8 cellular contexts compared by ENCODE assay signal in the genomic region with DNA sequence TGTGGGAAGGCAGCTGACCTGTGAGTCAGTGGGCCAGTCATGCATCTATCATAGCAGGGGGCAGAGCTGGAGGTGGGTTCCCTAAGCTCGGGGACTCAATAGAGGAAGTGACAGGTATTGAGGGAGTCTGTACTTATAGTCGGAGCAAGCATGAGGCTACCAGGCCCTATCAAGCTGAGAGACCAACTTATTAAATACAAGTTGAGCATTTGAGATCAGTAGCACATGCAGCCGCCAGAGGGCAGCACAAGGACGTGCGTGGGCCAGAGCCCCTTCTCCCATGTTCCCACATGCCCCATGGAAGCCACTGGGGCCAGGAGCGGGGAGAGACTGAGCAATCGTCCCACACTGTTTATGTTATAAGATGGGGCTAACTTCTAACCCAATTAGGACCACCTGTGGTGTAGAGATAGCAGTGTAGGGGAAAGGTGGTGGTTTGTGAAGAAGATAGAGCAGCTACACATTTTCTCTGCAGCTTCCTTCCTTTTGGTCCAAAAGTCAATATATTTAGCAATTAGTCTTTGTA. TPM values are rescaled to one million over a fixed set of nuclear protein-coding genes. Genes with fewer than 3 reads are reported as not detected.
DNase-seq lines count a peak whose midpoint lies in the region; FAIRE-seq and TF ChIP-seq lines count a peak whose summit lies in the region.

No MANE protein-coding gene starts in this region.

- no peaks in the 10 kb centered on the region for H3K79me2 ChIP-seq in endothelial cell of umbilical vein (ENCODE audit: control insufficient read depth, insufficient read depth, low read length)

- H2AFZ ChIP-seq in endothelial cell of umbilical vein (ENCODE audit: low read depth, low read length), result peak overlapping the region; percentile 67

- POLR2A ChIA-PET in endothelial cell of umbilical vein (lab: Charles Lee), result interaction anchor here (0.6 kb wide), 1 partner anchor 1428 kb away, joined by 3 read pairs; a partner anchor contains a TSS

- no peak overlapping the region for H3K4me3 Mint-ChIP-seq in nephron

- no peak overlapping the region for H3K4me3 ChIP-seq in endothelial cell of umbilical vein (replicated peaks in 1 of 3; ENCODE audit: insufficient read depth in 1 of 3, low read depth in 1 of 3, low read length in 3 of 3)
- no peak overlapping the region for H3K4me3 ChIP-seq in prostate gland

- dilution Hi-C loops in endothelial cell of umbilical vein (cut with MboI; ENCODE audit: extremely low pct_ligation_motif_present, low sequenced_read_pairs), result no loop called here

- no peaks in the 10 kb centered on the region for H3K27me3 ChIP-seq in endothelial cell of umbilical vein (ENCODE audit: control insufficient read depth in 2 of 2, insufficient read depth in 2 of 2, low read length in 2 of 2)
- H3K27me3 ChIP-seq in prostate gland (replicated peaks; ENCODE audit: insufficient read depth), result no peaks in the 10 kb centered on the region

- intact Hi-C loops in endothelial cell of umbilical vein (cut with micrococcal nuclease), result loop anchor here (1.0 to 5.0 kb wide), 4 partner anchors 16 to 970 kb away; a partner anchor contains a TSS
- intact Hi-C loops in prostate gland (cut with DNase I), result no loop called here

- H3K9me1 ChIP-seq in endothelial cell of umbilical vein (replicated peaks; ENCODE audit: control insufficient read depth, extremely low read depth, insufficient read depth, low read length), result no peaks in the 10 kb centered on the region

- no peak for TF ChIP-seq POLR2A in H54 (IDR thresholded peaks at IDR 0.05; ENCODE audit: low read depth, low read length)
- TF ChIP-seq POLR2A in endothelial cell of umbilical vein (IDR thresholded peaks at IDR 0.05; ENCODE audit: low read depth, low read length), result no peak
- TF ChIP-seq POLR2A in prostate gland (IDR thresholded peaks at IDR 0.05), result no peak

- DNase-seq in DMS53 (lab: John Stamatoyannopoulos, UW) (peak; percentile 91), H54 (ENCODE audit: insufficient read length, low spot score) (peak; percentile 72), NCI-H460 (ENCODE audit: extremely low read depth, low read depth) (peak; percentile 69), endothelial cell of umbilical vein (ENCODE audit: low read depth, low spot score) (peak; percentile 47), NCI-H187 treated with DMSO at 0.1 percent for 48 hours (lab: John Stamatoyannopoulos, UW) (no peak), prostate gland (ENCODE audit: low spot score) (no peak)
- peak; percentile 37 for DNase-seq in activated CD4-positive, alpha-beta T cell treated with anti-CD3 and anti-CD28 coated beads, Interleukin-2, amount 50 U/mL, for 4 hours

- H3K27ac Mint-ChIP-seq in nephron, result no peak overlapping the region

- FAIRE-seq in H54 (lab: Jason Lieb, UNC) (peak; percentile 94), endothelial cell of umbilical vein (lab: Jason Lieb, UNC) (no peak)

- no peak overlapping the region for H3K9ac ChIP-seq in endothelial cell of umbilical vein (replicated peaks; ENCODE audit: extremely low read depth, insufficient read depth, low read length)

- no peak overlapping the region for H3K4me2 ChIP-seq in endothelial cell of umbilical vein (ENCODE audit: insufficient read depth, low read length)

- no peaks in the 10 kb centered on the region for H4K20me1 ChIP-seq in endothelial cell of umbilical vein (replicated peaks; ENCODE audit: control insufficient read depth, extremely low read depth, insufficient read depth, low read length)

- peaks cover 25% of the 10 kb centered on the region for H3K36me3 Mint-ChIP-seq in nephron (ENCODE audit: low read depth)

- no TSS peak for BruUV-seq in endothelial cell of umbilical vein (replicated peaks; lab: Mats Ljungman, UMichigan)

- WGBS in prostate gland, result 46% methylated on average over 7 of the region's 7 CpGs

- TF ChIP-seq CTCF in endothelial cell of umbilical vein (IDR thresholded peaks at IDR 0.05; ENCODE audit: extremely low read depth in 1 of 2, insufficient read depth in 1 of 2, low read depth in 1 of 2, low read length in 2 of 2) (peak; percentile 74 to 77), nephron (IDR thresholded peaks at IDR 0.05; ENCODE audit: unreplicated experiment in 3 of 3) (peak; percentile 32 to 55 (median 35)), prostate gland (IDR thresholded peaks at IDR 0.05) (peak in 2 of 4 experiments; percentile 13 to 19)

- H3K36me3 ChIP-seq in endothelial cell of umbilical vein (ENCODE audit: control insufficient read depth in 2 of 2, extremely low read depth in 1 of 2, insufficient read depth in 2 of 2, low read length in 2 of 2), result peaks cover 0 to 3% of the 10 kb centered on the region in 2 experiments
- H3K36me3 ChIP-seq in prostate gland, result no peaks in the 10 kb centered on the region

- CTCF ChIA-PET in endothelial cell of umbilical vein (lab: Charles Lee), result interaction anchor here (0.6 to 3.9 kb wide), 24 partner anchors 9 to 1029 kb away, joined by 3 to 55 read pairs (median 4); a partner anchor contains a TSS

- H3K27ac ChIP-seq in endothelial cell of umbilical vein (ENCODE audit: insufficient read depth, low read depth, low read length) (no peak overlapping the region), prostate gland (no peak overlapping the region)

- H3K4me1 ChIP-seq in endothelial cell of umbilical vein (ENCODE audit: control insufficient read depth, extremely low read depth, insufficient read depth, low read length) (no peaks in the 10 kb centered on the region), prostate gland (replicated peaks) (no peaks in the 10 kb centered on the region)

- no peaks in the 10 kb centered on the region for H3K9me3 ChIP-seq in endothelial cell of umbilical vein (replicated peaks; ENCODE audit: control insufficient read depth, insufficient read depth, low read length)
- H3K9me3 ChIP-seq in prostate gland, result no peaks in the 10 kb centered on the region

- H3K9me3 Mint-ChIP-seq in nephron, result no peaks in the 10 kb centered on the region

- no peaks in the 10 kb centered on the region for H3K4me1 Mint-ChIP-seq in nephron

- no peaks in the 10 kb centered on the region for H3K27me3 Mint-ChIP-seq in nephron (ENCODE audit: low read depth)

TF ChIP-seq in endothelial cell of umbilical vein, 7 proteins besides CTCF, POLR2A, EP300 and RAD21:
- TF ChIP-seq GATA2 (IDR thresholded peaks at IDR 0.05; ENCODE audit: insufficient read depth, insufficient read length, low read depth, low read length), result no peak
- no peak for TF ChIP-seq POLR2AphosphoS5 (IDR thresholded peaks at IDR 0.05; ENCODE audit: insufficient read depth, low read depth, low read length)
- no peak for TF ChIP-seq JUN (IDR thresholded peaks at IDR 0.05; ENCODE audit: borderline replicate concordance, insufficient read depth, insufficient read length, low read depth)
- no peak for TF ChIP-seq FOS (IDR thresholded peaks at IDR 0.05; ENCODE audit: borderline replicate concordance, insufficient read depth, low read length)
- TF ChIP-seq, protein P1, sequence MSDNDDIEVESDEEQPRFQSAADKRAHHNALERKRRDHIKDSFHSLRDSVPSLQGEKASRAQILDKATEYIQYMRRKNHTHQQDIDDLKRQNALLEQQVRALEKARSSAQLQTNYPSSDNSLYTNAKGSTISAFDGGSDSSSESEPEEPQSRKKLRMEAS (IDR thresholded peaks at IDR 0.05; ENCODE audit: insufficient read depth, insufficient read length), result no peak
- no peak for TF ChIP-seq EZH2 (IDR thresholded peaks at IDR 0.05; ENCODE audit: borderline replicate concordance, low read depth, low read length, severe bottlenecking)
- TF ChIP-seq MYC (IDR thresholded peaks at IDR 0.05; ENCODE audit: low read depth, low read length), result no peak

RNA-seq across cellular contexts. Expression of a gene that starts 13.0 kb away (rescaled TPM):
- total RNA-seq in NCI-H460 (2014; rRNA removed; shearing (Covaris generic)), result 3.1 and 3.7 TPM in 2 replicates
- polyA plus RNA-seq in NCI-H460 (2014; cell fraction: nucleus; rRNA removed), result 2.3 and 2.5 TPM in 2 replicates
- total RNA-seq in endothelial cell of umbilical vein (0.44 TPM in 1 of 2 replicates, not detected in the other), prostate gland (10 to 100 TPM in 1 of 2 donors, under 1 TPM in 1; 0.09 to 32.1 TPM)
- 0.02 TPM in 1 of 2 replicates, not detected in the other for polyA plus RNA-seq in endothelial cell of umbilical vein
- polyA plus RNA-seq in endothelial cell of umbilical vein (2011; cell fraction: cytosol; rRNA removed), result 0.11 TPM in 1 of 2 replicates, not detected in the other
- 0.33 and 0.50 TPM in 2 replicates for polyA plus RNA-seq in endothelial cell of umbilical vein (2011; cell fraction: nucleus; rRNA removed)
- 0.07 TPM in 1 of 2 replicates, not detected in the other for polyA plus RNA-seq in endothelial cell of umbilical vein (2012)
- polyA minus RNA-seq in endothelial cell of umbilical vein, result not detected in 2 replicates
- not detected for polyA minus RNA-seq in endothelial cell of umbilical vein (2011; cell fraction: cytosol; rRNA and poly(A)+ RNA removed)
- polyA minus RNA-seq in endothelial cell of umbilical vein (2011; cell fraction: nucleus; rRNA and poly(A)+ RNA removed), result 0.58 and 0.91 TPM in 2 replicates

RNA-seq across cellular contexts. Expression of a gene that starts 17.0 kb away (rescaled TPM):
- total RNA-seq in NCI-H460 (2014; rRNA removed; shearing (Covaris generic)), result 1.4 and 3.3 TPM in 2 replicates
- polyA plus RNA-seq in NCI-H460 (2014; cell fraction: nucleus; rRNA removed), result 0.64 and 6.7 TPM in 2 replicates
- total RNA-seq in endothelial cell of umbilical vein (6.1 and 8.1 TPM in 2 replicates), prostate gland (10 to 100 TPM in 1 of 2 donors, 1 to 10 TPM in 1; 7.0 to 30.8 TPM)
- polyA plus RNA-seq in endothelial cell of umbilical vein, result 7.8 and 9.4 TPM in 2 replicates
- polyA plus RNA-seq in endothelial cell of umbilical vein (2011; cell fraction: cytosol; rRNA removed), result 6.3 and 7.1 TPM in 2 replicates
- 20.0 and 20.4 TPM in 2 replicates for polyA plus RNA-seq in endothelial cell of umbilical vein (2011; cell fraction: nucleus; rRNA removed)
- polyA plus RNA-seq in endothelial cell of umbilical vein (2012), result 1.5 and 1.8 TPM in 2 replicates
- polyA minus RNA-seq in endothelial cell of umbilical vein, result 7.0 and 21.9 TPM in 2 replicates
- not detected for polyA minus RNA-seq in endothelial cell of umbilical vein (2011; cell fraction: cytosol; rRNA and poly(A)+ RNA removed)
- 10.1 and 12.1 TPM in 2 replicates for polyA minus RNA-seq in endothelial cell of umbilical vein (2011; cell fraction: nucleus; rRNA and poly(A)+ RNA removed)

Comparison
In these comparisons a context has a peak if more than half of its experiments do, and no peak if none do; other contexts are left out.
1. DNase-seq: peak in DMS53 (single experiment), H54 (single experiment), NCI-H460 (single experiment), activated CD4-positive, alpha-beta T cell treated with anti-CD3 and anti-CD28 coated beads, Interleukin-2, amount 50 U/mL, for 4 hours (2 of 2) and endothelial cell of umbilical vein (single experiment); none in NCI-H187 treated with DMSO at 0.1 percent for 48 hours (single experiment) and prostate gland (single experiment).